ENCODE assay signal across 14 cellular contexts in genomic region chr1:228836427-228836826, GRCh38.
DNase-seq lines count a peak whose midpoint lies in the region; ATAC-seq and TF ChIP-seq lines count a peak whose summit lies in the region.
"Had no signal": no experiment of that assay in that cellular context is flagged by ENCODE, and none has a peak within 500 bp of the region (broad histone marks: within the 10 kb centered on the region; RNA-seq: fewer than 3 reads in every experiment).

No MANE protein-coding gene starts in this region.

- peaks cover 22% of the 10 kb centered on the region for H3K4me1 ChIP-seq in upper lobe of right lung

- intact Hi-C loops in upper lobe of right lung (cut with DNase I), result no loop called here

- H3K27me3 ChIP-seq in upper lobe of right lung, result no peaks in the 10 kb centered on the region

- H3K27ac ChIP-seq in cingulate gyrus (ENCODE audit: low read depth, low read length) (peak overlapping the region; percentile 91), upper lobe of right lung (no peak overlapping the region)

- TF ChIP-seq CTCF in upper lobe of right lung (IDR thresholded peaks at IDR 0.05), result no peak

- H3K36me3 ChIP-seq in upper lobe of right lung, result no peaks in the 10 kb centered on the region

- ATAC-seq in upper lobe of right lung, result no peak
- ATAC-seq: natural killer cell; stimulated activated naive CD8-positive, alpha-beta T cell treated with anti-CD3 and anti-CD28 coated beads, Interleukin-15, Interleukin-2, amounts not matched to agents 100 U/mL and 50 U/mL, for 24 hours had no signal

- DNase-seq in HT-29 (ENCODE audit: low spot score) (peak; percentile 36), medulla oblongata (ENCODE audit: extremely low spot score) (peak; percentile 93), putamen (ENCODE audit: low spot score) (peak; percentile 88), upper lobe of right lung (no peak), RKO (ENCODE audit: low spot score) (no peak), kidney glomerular epithelial cell (lab: John Stamatoyannopoulos, UW) (no peak)
- DNase-seq in activated CD4-positive, CD25-positive, alpha-beta regulatory T cell treated with anti-CD3 and anti-CD28 coated beads, Interleukin-2, amount 50 U/mL, for 72 hours, result no peak
- DNase-seq: CD8-positive, alpha-beta memory T cell; natural killer cell; NCI-H1436 treated with DMSO at 0.1 percent for 48 hours; NK-92 treated with Interleukin-12 subunit alpha and Interleukin-12 subunit beta, amount 100 ng/mL, for 24 hours; stimulated activated CD4-positive, alpha-beta T cell treated with anti-CD3 and anti-CD28 coated beads, Interleukin-15, amount 100 ng/mL, for 24 hours; stimulated activated naive CD8-positive, alpha-beta T cell treated with anti-CD3 and anti-CD28 coated beads, Interleukin-15, Interleukin-2, amounts not matched to agents 100 U/mL and 50 U/mL, for 24 hours had no signal

- no peaks in the 10 kb centered on the region for H3K9me3 ChIP-seq in upper lobe of right lung

- no peak overlapping the region for H3K4me3 ChIP-seq in upper lobe of right lung

Comparison
In these comparisons a context has a peak if more than half of its experiments do, and no peak if none do; other contexts are left out.
1. DNase-seq: peak in HT-29 (single experiment), medulla oblongata (single experiment) and putamen (single experiment); none in upper lobe of right lung (single experiment), activated CD4-positive, CD25-positive, alpha-beta regulatory T cell treated with anti-CD3 and anti-CD28 coated beads, Interleukin-2, amount 50 U/mL, for 72 hours (single experiment), RKO (single experiment) and kidney glomerular epithelial cell (single experiment).